Comparison of ENCODE assay signal across 12 cellular contexts in genomic region chr1:119632103-119632490, GRCh38. TPM values are rescaled to one million over a fixed set of nuclear protein-coding genes. Genes with fewer than 3 reads are reported as not detected.
DNase-seq lines count a peak whose midpoint lies in the region; ATAC-seq and TF ChIP-seq lines count a peak whose summit lies in the region.
"Had no signal": no experiment of that assay in that cellular context is flagged by ENCODE, and none has a peak within 500 bp of the region (broad histone marks: within the 10 kb centered on the region; RNA-seq: fewer than 3 reads in every experiment).

No MANE protein-coding gene starts in this region.

- H3K9me3 ChIP-seq in H9 (ENCODE audit: control insufficient read depth, low read depth, low read length) (no peaks in the 10 kb centered on the region), endodermal cell (ENCODE audit: control insufficient read depth, low read length) (no peaks in the 10 kb centered on the region), lung (ENCODE audit: control insufficient read depth in 2 of 2, insufficient read depth in 1 of 2, low read length in 1 of 2) (no peaks in the 10 kb centered on the region), suprapubic skin (no peaks in the 10 kb centered on the region), T-helper 17 cell (ENCODE audit: control insufficient read depth, low read length, poor library complexity, severe bottlenecking) (no peaks in the 10 kb centered on the region)

- TF ChIP-seq EP300 in suprapubic skin (IDR thresholded peaks at IDR 0.05): no peak

- no peak overlapping the region for H2AFZ ChIP-seq in H9 (ENCODE audit: low read length)

- no peak overlapping the region for H2BK20ac ChIP-seq in H9 (ENCODE audit: low read depth, low read length, poor library complexity, severe bottlenecking)

- H3K36me3 Mint-ChIP-seq in H9 (ENCODE audit: insufficient read depth in 1 of 3, low read depth in 3 of 3) (peaks cover 0 to 4% (median 0%) of the 10 kb centered on the region in 3 experiments; a peak in 2 of 7 replicates), endodermal cell (ENCODE audit: low read depth) (peaks cover 8% of the 10 kb centered on the region), T-helper 17 cell (ENCODE audit: low read depth) (no peaks in the 10 kb centered on the region)

- H3K14ac ChIP-seq in H9 (ENCODE audit: insufficient read depth, low read length): no peak overlapping the region

- H3K23me2 ChIP-seq in H9 (ENCODE audit: insufficient read length, low read depth, low read length, poor library complexity, severe bottlenecking): no peaks in the 10 kb centered on the region

- H3K27me3 Mint-ChIP-seq in H9 (ENCODE audit: low read depth): no peaks in the 10 kb centered on the region
- H3K27me3 Mint-ChIP-seq in endodermal cell (ENCODE audit: insufficient read depth): no peaks in the 10 kb centered on the region
- peaks cover 66% of the 10 kb centered on the region for H3K27me3 Mint-ChIP-seq in T-helper 17 cell

- H4K20me1 ChIP-seq in H9 (ENCODE audit: control insufficient read depth, insufficient read depth, insufficient read length): peaks cover 2% of the 10 kb centered on the region

- peaks cover 4% of the 10 kb centered on the region; the same call in 1 of the 2 replicates for H3K79me2 ChIP-seq in H9 (ENCODE audit: insufficient read depth, low read length)

- peak overlapping the region; percentile 5 for H3K4me2 ChIP-seq in H9 (ENCODE audit: insufficient read depth, insufficient read length, low read length)
- H3K4me2 ChIP-seq: KMS-11 had no signal

- peaks cover 5% of the 10 kb centered on the region; the same call in 1 of the 2 replicates for H3K4me1 ChIP-seq in H9 (ENCODE audit: insufficient read depth, low read length)
- peaks cover under 1% of the 10 kb centered on the region for H3K4me1 ChIP-seq in endodermal cell (ENCODE audit: control insufficient read depth, insufficient read depth, low read length)
- peaks cover 20 to 60% of the 10 kb centered on the region in 2 donors for H3K4me1 ChIP-seq in lung (ENCODE audit: control insufficient read depth in 2 of 2, insufficient read depth in 2 of 2, low read length in 2 of 2)
- peaks cover 39% of the 10 kb centered on the region for H3K4me1 ChIP-seq in suprapubic skin

- TF ChIP-seq POLR2A in suprapubic skin (IDR thresholded peaks at IDR 0.05): no peak

- no peak overlapping the region for H4K8ac ChIP-seq in H9 (replicated peaks; ENCODE audit: insufficient read length, low read depth, low read length)

- H2AK5ac ChIP-seq in H9 (ENCODE audit: insufficient read length, low read length): no peak overlapping the region

- no peaks in the 10 kb centered on the region for H3K79me1 ChIP-seq in H9 (ENCODE audit: insufficient read depth, low read depth, low read length, poor library complexity, severe bottlenecking)

- H3K23ac ChIP-seq in H9 (ENCODE audit: insufficient read length, low read depth, low read length): no peak overlapping the region

- no peak overlapping the region for H2BK15ac ChIP-seq in H9 (ENCODE audit: low read depth, low read length)

- no peak overlapping the region for H3K18ac ChIP-seq in H9 (ENCODE audit: insufficient read length, low read depth, low read length)

- H3K27ac Mint-ChIP-seq in H9 (peak overlapping the region in 1 of 3 experiments; percentile 69; a peak in 2 of 7 replicates), endodermal cell (no peak overlapping the region), T-helper 17 cell (no peak overlapping the region)

- H4K5ac ChIP-seq in H9 (ENCODE audit: insufficient read length, low read depth, low read length): no peak overlapping the region

- H2BK12ac ChIP-seq in H9 (ENCODE audit: insufficient read length, low read depth, low read length): no peak overlapping the region

- no peak overlapping the region for H3K56ac ChIP-seq in H9 (ENCODE audit: insufficient read length, low read depth, low read length)

- ATAC-seq in lung (ENCODE audit: insufficient read depth, low FRiP score): no peak
- no peak for ATAC-seq in HG03520 (IDR thresholded peaks at IDR 0.05; ENCODE audit: unreplicated experiment)
- ATAC-seq in T-helper 17 cell: no peak
- ATAC-seq in HG03460 (IDR thresholded peaks at IDR 0.05; ENCODE audit: unreplicated experiment): no peak

- H3K4me3 ChIP-seq in endodermal cell (ENCODE audit: low read length) (no peak overlapping the region), lung (no peak overlapping the region), suprapubic skin (peak overlapping the region; percentile 36)

- H3K4me1 Mint-ChIP-seq in H9 (peaks cover 16 to 19% of the 10 kb centered on the region in 2 experiments), endodermal cell (peaks cover 10% of the 10 kb centered on the region), T-helper 17 cell (no peaks in the 10 kb centered on the region)

- TF ChIP-seq CTCF in H9 (conservative IDR thresholded peaks at IDR 0.05) (no peak), endodermal cell (conservative IDR thresholded peaks at IDR 0.05) (no peak), lung (IDR thresholded peaks at IDR 0.05; ENCODE audit: control extremely low read depth, extremely low read depth) (no peak), suprapubic skin (IDR thresholded peaks at IDR 0.05) (no peak)

- H3K9me3 Mint-ChIP-seq in H9 (no peaks in the 10 kb centered on the region), endodermal cell (no peaks in the 10 kb centered on the region)

- no peak for DNase-seq in H9
- DNase-seq in endodermal cell: peak; percentile 36
- no peak for DNase-seq in lung (ENCODE audit: low spot score)
- DNase-seq in suprapubic skin (ENCODE audit: low spot score in 2 of 2): no peak
- no peak for DNase-seq in activated naive CD4-positive, alpha-beta T cell treated with anti-CD3 and anti-CD28 coated beads, Interleukin-2, amount 50 U/mL, for 16 hours
- no peak for DNase-seq in T-helper 17 cell
- DNase-seq: GF-D8, NCI-H2081 treated with DMSO at 0.1 percent for 48 hours had no signal

- no peak overlapping the region for H3T11ph ChIP-seq in H9 (ENCODE audit: low read length)

- no peak overlapping the region for H3K4ac ChIP-seq in H9 (ENCODE audit: low read depth, low read length)

- H3K27me3 ChIP-seq in H9 (ENCODE audit: insufficient read depth, low read length) (no peaks in the 10 kb centered on the region), endodermal cell (ENCODE audit: control insufficient read depth, insufficient read depth, low read length, poor library complexity, severe bottlenecking) (no peaks in the 10 kb centered on the region), lung (ENCODE audit: control insufficient read depth, insufficient read depth) (no peaks in the 10 kb centered on the region), suprapubic skin (no peaks in the 10 kb centered on the region)

- no CpG with 5 or more reads among the region's 5 CpGs for WGBS in H9 (ENCODE audit: extremely low coverage, insufficient read length, low lambda C conversion rate)
- WGBS in endodermal cell (ENCODE audit: insufficient coverage in 1 of 2, insufficient read length in 1 of 2), 2 experiments: 89 to 94% methylated on average over 4 to 5 of the region's 5 CpGs
- WGBS in lung, 2 donors: 53 to 62% methylated on average over 5 of the region's 5 CpGs
- 77% methylated on average over 5 of the region's 5 CpGs for WGBS in suprapubic skin

- H2BK5ac ChIP-seq in H9 (ENCODE audit: insufficient read length, low read length): no peak overlapping the region

- H3K4me3 Mint-ChIP-seq in H9 (no peak overlapping the region), endodermal cell (no peak overlapping the region), T-helper 17 cell (no peak overlapping the region)

- peaks cover 22% of the 10 kb centered on the region for H3K36me3 ChIP-seq in endodermal cell (ENCODE audit: control insufficient read depth, insufficient read depth, low read length)
- no peaks in the 10 kb centered on the region for H3K36me3 ChIP-seq in lung (ENCODE audit: control insufficient read depth in 2 of 2, insufficient read depth in 2 of 2, low read length in 2 of 2)
- no peaks in the 10 kb centered on the region for H3K36me3 ChIP-seq in suprapubic skin

- no peak overlapping the region for H4K91ac ChIP-seq in H9 (ENCODE audit: insufficient read length, low read depth, low read length)

- no peak overlapping the region for H3K9ac ChIP-seq in H9 (ENCODE audit: extremely low read depth, insufficient read length, low read length)
- no peak overlapping the region for H3K9ac ChIP-seq in endodermal cell (ENCODE audit: extremely low read depth, low read length, poor library complexity, severe bottlenecking)
- H3K9ac ChIP-seq: KMS-11 had no signal

- H2BK120ac ChIP-seq in H9 (ENCODE audit: low read depth, low read length, poor library complexity, severe bottlenecking): no peak overlapping the region

- H3K27ac ChIP-seq in H9 (ENCODE audit: insufficient read length, low read depth, low read length) (no peak overlapping the region), endodermal cell (ENCODE audit: low read depth, low read length) (no peak overlapping the region), lung (ENCODE audit: low read depth in 1 of 2, low read length in 1 of 2) (peak overlapping the region; percentile 94), suprapubic skin (peak overlapping the region; percentile 61)
- H3K27ac ChIP-seq: KMS-11 had no signal

RNA-seq across cellular contexts. Expression of gene ZNF697, which starts 16.0 kb away (rescaled TPM):
- total RNA-seq in H9 (2021) (17.4 and 17.9 TPM in 2 replicates), endodermal cell (10 to 100 TPM; 12.0 to 14.8 TPM), lung (10 to 100 TPM in 1 of 2 donors, 1 to 10 TPM in 1; 6.1 to 22.2 TPM), suprapubic skin (1 to 10 TPM; 2.6 to 8.1 (median 3.7) TPM), T-helper 17 cell (under 1 TPM in 1 of 2 donors, not detected in 1; 0.15 TPM)
- polyA plus RNA-seq in endodermal cell (2013, experiment 1 of 2): 7.4 TPM
- 6.7 TPM for polyA plus RNA-seq in endodermal cell (2013, experiment 2 of 2)
- 1 to 10 TPM; 2.3 to 3.9 TPM for polyA plus RNA-seq in lung
- total RNA-seq: OCI-LY7 had no signal

Comparison
In these comparisons a context has a peak if more than half of its experiments do, and no peak if none do; other contexts are left out.
1. H3K27ac ChIP-seq: peak in lung (2 of 2) and suprapubic skin (single experiment); none in H9 (single experiment) and endodermal cell (single experiment).